30 cellular contexts compared by ENCODE assay signal in the genomic region with DNA sequence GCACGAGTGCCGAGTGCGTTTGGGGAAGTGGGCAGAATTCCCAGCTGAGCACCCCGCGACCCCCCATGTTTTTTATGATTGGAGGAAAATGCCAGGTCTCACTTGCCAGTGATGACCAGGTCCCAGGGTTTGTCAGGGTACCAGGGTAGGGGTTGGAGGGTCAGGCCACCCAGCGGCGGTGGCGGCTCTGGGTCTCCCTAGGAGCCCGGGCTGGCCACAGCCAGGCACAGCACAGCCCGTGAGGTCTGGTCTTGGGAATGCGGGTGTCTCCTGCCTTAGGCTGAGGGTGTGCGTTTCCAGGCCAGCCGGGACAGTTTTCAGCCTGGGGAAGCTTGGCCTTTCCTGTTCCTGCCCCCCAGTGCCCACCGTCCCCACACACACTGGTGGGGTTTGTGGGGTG. TPM values are rescaled to one million over a fixed set of nuclear protein-coding genes. Genes with fewer than 3 reads are reported as not detected.
DNase-seq lines count a peak whose midpoint lies in the region; ATAC-seq, FAIRE-seq and TF ChIP-seq lines count a peak whose summit lies in the region.
"Had no signal": no experiment of that assay in that cellular context is flagged by ENCODE, and none has a peak within 500 bp of the region (broad histone marks: within the 10 kb centered on the region; RNA-seq: fewer than 3 reads in every experiment).

No MANE protein-coding gene starts in this region.

- H3K9me3 ChIP-seq in BLaER1, result peaks cover 16% of the 10 kb centered on the region
- H3K9me3 ChIP-seq in small intestine (ENCODE audit: control insufficient read depth, low read depth), result no peaks in the 10 kb centered on the region
- peaks cover 6% of the 10 kb centered on the region for H3K9me3 ChIP-seq in endodermal cell (ENCODE audit: control insufficient read depth, low read length)

- WGBS in small intestine, 3 donors, result 84 to 88% (median 85%) methylated on average over 13 to 14 of the region's 14 CpGs
- WGBS in endodermal cell (ENCODE audit: insufficient coverage in 1 of 2, insufficient read length in 1 of 2), 2 experiments, result 96 to 100% methylated on average over 4 to 14 of the region's 14 CpGs

- peaks cover 25% of the 10 kb centered on the region for H4K20me1 ChIP-seq in BLaER1

- H3K27ac ChIP-seq in BLaER1 (no peak overlapping the region), angular gyrus (ENCODE audit: low read depth, low read length) (peak overlapping the region; percentile 96), small intestine (ENCODE audit: low read depth in 1 of 2, low read length in 1 of 2) (peak overlapping the region; percentile 58 to 61), endodermal cell (ENCODE audit: low read depth, low read length) (no peak overlapping the region)

- H3K27ac Mint-ChIP-seq in glutamatergic neuron (ENCODE audit: unreplicated experiment), result peak overlapping the region; percentile 98
- no peak overlapping the region for H3K27ac Mint-ChIP-seq in endodermal cell
- H3K27ac Mint-ChIP-seq: HFFc6 had no signal

- no peak overlapping the region for H3K9ac ChIP-seq in BLaER1
- H3K9ac ChIP-seq in endodermal cell (ENCODE audit: extremely low read depth, low read length, poor library complexity, severe bottlenecking), result no peak overlapping the region

- H3K36me3 Mint-ChIP-seq in glutamatergic neuron (ENCODE audit: unreplicated experiment) (peaks cover 9% of the 10 kb centered on the region), endodermal cell (ENCODE audit: low read depth) (peaks cover 38% of the 10 kb centered on the region)

- H3K36me3 ChIP-seq in BLaER1, result peaks cover 14% of the 10 kb centered on the region
- peaks cover 6 to 7% of the 10 kb centered on the region in 2 donors for H3K36me3 ChIP-seq in small intestine (ENCODE audit: control insufficient read depth in 2 of 2, insufficient read depth in 2 of 2, low read length in 2 of 2)
- peaks cover 4% of the 10 kb centered on the region for H3K36me3 ChIP-seq in endodermal cell (ENCODE audit: control insufficient read depth, insufficient read depth, low read length)
- H3K36me3 ChIP-seq: BE2C, HAP-1 had no signal

- no peak for ATAC-seq in GM18520 (IDR thresholded peaks at IDR 0.05; ENCODE audit: unreplicated experiment)

- H3K4me1 ChIP-seq in BLaER1 (peaks cover 67% of the 10 kb centered on the region), small intestine (ENCODE audit: control insufficient read depth in 2 of 2, insufficient read depth in 1 of 2, low read depth in 1 of 2, low read length in 1 of 2) (peaks cover 0 to 7% of the 10 kb centered on the region in 2 donors), endodermal cell (ENCODE audit: control insufficient read depth, insufficient read depth, low read length) (no peaks in the 10 kb centered on the region)
- H3K4me1 ChIP-seq: BE2C, HAP-1 had no signal

- FAIRE-seq in small intestine (lab: Jason Lieb, UNC), result no peak
- FAIRE-seq: D721Med, GM18507, RCC 7860 had no signal

- H3K27me3 Mint-ChIP-seq in glutamatergic neuron (ENCODE audit: unreplicated experiment), result peaks cover 13% of the 10 kb centered on the region
- H3K27me3 Mint-ChIP-seq in endodermal cell (ENCODE audit: insufficient read depth), result no peaks in the 10 kb centered on the region
- H3K27me3 Mint-ChIP-seq: CD4-positive, CD25-positive, alpha-beta regulatory T cell had no signal

- H3K4me1 Mint-ChIP-seq in glutamatergic neuron (ENCODE audit: low read depth, unreplicated experiment) (peaks cover 27% of the 10 kb centered on the region), endodermal cell (peaks cover 2% of the 10 kb centered on the region)

- H3K4me3 ChIP-seq in BLaER1 (peak overlapping the region; percentile 83), small intestine (ENCODE audit: low read depth in 1 of 2, low read length in 2 of 2) (no peak overlapping the region), endodermal cell (ENCODE audit: low read length) (no peak overlapping the region)
- H3K4me3 ChIP-seq: HAP-1 had no signal

- H3K9me3 Mint-ChIP-seq in glutamatergic neuron (ENCODE audit: unreplicated experiment) (peaks cover 8% of the 10 kb centered on the region), endodermal cell (peaks cover 15% of the 10 kb centered on the region)

- DNase-seq in glutamatergic neuron, result no peak
- no peak for DNase-seq in small intestine
- DNase-seq in endodermal cell, result no peak
- DNase-seq in iPS-NIHi7 (ENCODE audit: extremely low spot score), result no peak
- DNase-seq: 8988T; ACHN; CD4-positive, CD25-positive, alpha-beta regulatory T cell; GOT3; KBM-7; MV-4-11; NCI-H1105; NCI-H1436 treated with DMSO at 0.1 percent for 48 hours; NCI-H187 treated with DMSO at 0.1 percent for 48 hours; NCI-H2107; NCI-H524 treated with DMSO at 0.1 percent for 48 hours; NCI-H774; SIG-M5 had no signal

- peaks cover 65% of the 10 kb centered on the region for H3K27me3 ChIP-seq in BLaER1
- no peaks in the 10 kb centered on the region for H3K27me3 ChIP-seq in small intestine (ENCODE audit: control insufficient read depth in 2 of 2, insufficient read depth in 2 of 2, low read length in 2 of 2)
- no peaks in the 10 kb centered on the region for H3K27me3 ChIP-seq in endodermal cell (ENCODE audit: control insufficient read depth, insufficient read depth, low read length, poor library complexity, severe bottlenecking)

- TF ChIP-seq CTCF in glutamatergic neuron (IDR thresholded peaks at IDR 0.05; ENCODE audit: partially characterized antibody, unreplicated experiment), result no peak
- TF ChIP-seq CTCF in endodermal cell (conservative IDR thresholded peaks at IDR 0.05), result no peak

- no peak overlapping the region for H3K4me3 Mint-ChIP-seq in glutamatergic neuron (ENCODE audit: unreplicated experiment)
- no peak overlapping the region for H3K4me3 Mint-ChIP-seq in endodermal cell
- H3K4me3 Mint-ChIP-seq: CD4-positive, CD25-positive, alpha-beta regulatory T cell had no signal

- peak overlapping the region; percentile 98 for H3K4me2 ChIP-seq in BLaER1

RNA-seq across cellular contexts. Expression of gene PRKCZ, which starts 22.7 kb away (rescaled TPM):
- total RNA-seq in glutamatergic neuron (ENCODE audit: unreplicated experiment), result 120 TPM
- polyA plus RNA-seq in small intestine, result 100 to 1,000 TPM in 2 of 3 donors, 10 to 100 TPM in 1; 44.2 to 252 (median 206) TPM
- total RNA-seq in endodermal cell, result 10 to 100 TPM; 49.9 to 68.5 TPM
- 18.0 TPM for polyA plus RNA-seq in endodermal cell (2013, experiment 1 of 2)
- 17.8 TPM for polyA plus RNA-seq in endodermal cell (2013, experiment 2 of 2)
- total RNA-seq: HT1080 had no signal

RNA-seq across cellular contexts. Expression of gene GABRD, which starts 53.7 kb away (rescaled TPM):
- 2.5 TPM for total RNA-seq in glutamatergic neuron (ENCODE audit: unreplicated experiment)
- polyA plus RNA-seq in small intestine, result under 1 TPM in 1 of 3 donors, not detected in 2; 0.55 TPM
- not detected for total RNA-seq in endodermal cell
- 1.1 TPM for polyA plus RNA-seq in endodermal cell (2013, experiment 1 of 2)
- polyA plus RNA-seq in endodermal cell (2013, experiment 2 of 2), result 1.2 TPM
- total RNA-seq: Daoy, HFFc6, HT1080, LHCN-M2, MCF 10A had no signal
- polyA plus RNA-seq: CD4-positive, CD25-positive, alpha-beta regulatory T cell had no signal

Comparison
In these comparisons a context has a peak if more than half of its experiments do, and no peak if none do; other contexts are left out.
1. H3K27ac ChIP-seq: peak in angular gyrus (single experiment) and small intestine (2 of 2); none in BLaER1 (single experiment) and endodermal cell (single experiment).